ENCODE assay signal across 9 cellular contexts in the genomic region with DNA sequence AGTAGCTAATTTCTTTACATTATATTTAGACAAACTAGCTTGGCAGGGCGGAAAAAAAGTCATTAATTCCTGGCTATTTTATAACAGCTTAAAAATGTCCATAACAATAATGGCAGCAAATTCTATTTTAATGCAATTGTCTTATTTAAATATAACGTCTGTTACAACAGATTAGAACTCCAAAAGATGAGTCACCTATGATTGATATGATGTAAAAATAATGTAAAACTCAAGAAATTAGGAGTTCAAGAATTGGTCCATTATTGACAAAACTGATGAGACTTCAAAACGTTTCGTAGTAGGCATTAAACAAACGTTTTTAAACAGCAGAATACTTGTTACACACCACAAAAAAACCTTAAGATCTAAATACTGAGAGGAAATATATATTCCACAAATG. TPM values are rescaled to one million over a fixed set of nuclear protein-coding genes. Genes with fewer than 3 reads are reported as not detected.
DNase-seq lines count a peak whose midpoint lies in the region; TF ChIP-seq lines count a peak whose summit lies in the region.
"Had no signal": no experiment of that assay in that cellular context is flagged by ENCODE, and none has a peak within 500 bp of the region (broad histone marks: within the 10 kb centered on the region; RNA-seq: fewer than 3 reads in every experiment).

No MANE protein-coding gene starts in this region.

- H3K27me3 ChIP-seq in A673 (replicated peaks; ENCODE audit: insufficient read depth, low read depth, low read length, poor library complexity), result no peaks in the 10 kb centered on the region
- no peaks in the 10 kb centered on the region for H3K27me3 ChIP-seq in HL-60 (ENCODE audit: insufficient read depth, poor library complexity, severe bottlenecking)
- no peaks in the 10 kb centered on the region for H3K27me3 ChIP-seq in breast epithelium

- H3K36me3 ChIP-seq in A673 (ENCODE audit: insufficient read depth, low read length, poor library complexity, severe bottlenecking) (peaks cover 19% of the 10 kb centered on the region), breast epithelium (peaks cover 5% of the 10 kb centered on the region)

- BruUV-seq in A673 (replicated peaks; lab: Mats Ljungman, UMichigan), result TSS peak; percentile 22

- POLR2A ChIA-PET in A673 (lab: Charles Lee; ENCODE audit: low non-redundant PET), result no interaction called here

- H3K4me1 Mint-ChIP-seq in mesothelial cell of epicardium, result peaks cover 41% of the 10 kb centered on the region

- no peaks in the 10 kb centered on the region for H3K27me3 Mint-ChIP-seq in mesothelial cell of epicardium (ENCODE audit: low read depth)

- TF ChIP-seq CTCF in A673 (conservative IDR thresholded peaks at IDR 0.05; ENCODE audit: low read depth, low read length) (no peak), HL-60 (IDR thresholded peaks at IDR 0.05; ENCODE audit: insufficient read depth, low read length) (no peak), breast epithelium (IDR thresholded peaks at IDR 0.05) (no peak), mesothelial cell of epicardium (IDR thresholded peaks at IDR 0.05; ENCODE audit: unreplicated experiment) (no peak)

- TF ChIP-seq POLR2A in breast epithelium (IDR thresholded peaks at IDR 0.05), result no peak

- H3K4me1 ChIP-seq in A673 (ENCODE audit: insufficient read depth, low read length, poor library complexity, severe bottlenecking), result peaks cover 38% of the 10 kb centered on the region
- H3K4me1 ChIP-seq in breast epithelium, result no peaks in the 10 kb centered on the region

- DNase-seq in A673 (ENCODE audit: low spot score) (no peak), HL-60 (ENCODE audit: low read depth in 1 of 2, low spot score in 1 of 2) (no peak), breast epithelium (ENCODE audit: low spot score in 2 of 2) (no peak), mesothelial cell of epicardium (ENCODE audit: low spot score in 2 of 2, unreplicated experiment in 2 of 2) (no peak), AG20443 (ENCODE audit: low spot score) (no peak), hypothalamus (lab: John Stamatoyannopoulos, UW) (no peak), NCI-H774 (lab: John Stamatoyannopoulos, UW) (no peak), mesenteric fat pad (ENCODE audit: low spot score) (no peak)
- DNase-seq: NCI-H1048 had no signal

- peaks cover 5% of the 10 kb centered on the region for H3K36me3 Mint-ChIP-seq in mesothelial cell of epicardium

- H3K9me3 ChIP-seq in A673 (ENCODE audit: low read depth, low read length, poor library complexity, severe bottlenecking), result no peaks in the 10 kb centered on the region
- H3K9me3 ChIP-seq in breast epithelium, result no peaks in the 10 kb centered on the region

- intact Hi-C loops in A673 (cut with micrococcal nuclease; ENCODE audit: unreplicated experiment) (loop anchor here (10.0 kb wide), 1 partner anchor 349 kb away; a partner anchor contains a TSS), breast epithelium (cut with DNase I; ENCODE audit: low total_unique reads) (no loop called here)

- CTCF ChIA-PET in A673 (lab: Charles Lee), result no interaction called here

- H3K27ac ChIP-seq in A673 (ENCODE audit: low read depth, low read length, poor library complexity, severe bottlenecking) (peak overlapping the region; percentile 92), HL-60 (replicated peaks) (peak overlapping the region; percentile 100; the same call in 1 of the 2 replicates), breast epithelium (peak overlapping the region; percentile 99)

- H3K27ac Mint-ChIP-seq in mesothelial cell of epicardium, result peak overlapping the region; percentile 97

- peak overlapping the region; percentile 90 for H3K4me3 Mint-ChIP-seq in mesothelial cell of epicardium

- H3K4me3 ChIP-seq in A673 (ENCODE audit: low read depth, low read length, poor library complexity, severe bottlenecking) (peak overlapping the region; percentile 74), HL-60 (replicated peaks; ENCODE audit: insufficient read depth, low read length) (peak overlapping the region; percentile 72), breast epithelium (peak overlapping the region in 2 of 3 donors; percentile 84 to 95)

- no peaks in the 10 kb centered on the region for H3K9me3 Mint-ChIP-seq in mesothelial cell of epicardium

RNA-seq across cellular contexts. Expression of a gene that starts 2.7 kb away (rescaled TPM):
- total RNA-seq in A673 (2021), result 233 and 247 TPM in 2 replicates
- 100 to 1,000 TPM in 2 of 3 donors, 10 to 100 TPM in 1; 76.0 to 137 (median 129) TPM for total RNA-seq in breast epithelium
- total RNA-seq in mesothelial cell of epicardium, result 197 to 219 TPM (median 214 TPM) in 3 replicates
- total RNA-seq in mesenteric fat pad, result 71.3 TPM
